Comparison of ENCODE assay signal across 7 cellular contexts in the genomic region with DNA sequence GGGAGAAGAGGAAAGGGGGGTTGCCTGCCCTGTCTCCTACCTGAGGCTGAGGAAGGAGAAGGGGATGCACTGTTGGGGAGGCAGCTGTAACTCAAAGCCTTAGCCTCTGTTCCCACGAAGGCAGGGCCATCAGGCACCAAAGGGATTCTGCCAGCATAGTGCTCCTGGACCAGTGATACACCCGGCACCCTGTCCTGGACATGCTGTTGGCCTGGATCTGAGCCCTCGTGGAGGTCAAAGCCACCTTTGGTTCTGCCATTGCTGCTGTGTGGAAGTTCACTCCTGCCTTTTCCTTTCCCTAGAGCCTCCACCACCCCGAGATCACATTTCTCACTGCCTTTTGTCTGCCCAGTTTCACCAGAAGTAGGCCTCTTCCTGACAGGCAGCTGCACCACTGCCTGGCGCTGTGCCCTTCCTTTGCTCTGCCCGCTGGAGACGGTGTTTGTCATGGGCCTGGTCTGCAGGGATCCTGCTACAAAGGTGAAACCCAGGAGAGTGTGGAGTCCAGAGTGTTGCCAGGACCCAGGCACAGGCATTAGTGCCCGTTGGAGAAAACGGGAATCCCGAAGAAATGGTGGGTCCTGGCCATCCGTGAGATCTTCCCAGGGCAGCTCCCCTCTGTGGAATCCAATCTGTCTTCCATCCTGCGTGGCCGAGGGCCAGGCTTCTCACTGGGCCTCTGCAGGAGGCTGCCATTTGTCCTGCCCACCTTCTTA.
DNase-seq lines count a peak whose midpoint lies in the region; ATAC-seq and TF ChIP-seq lines count a peak whose summit lies in the region.
"Not testable (repeated sequence)": the region's sequence is repeated elsewhere in the genome, so short reads cannot be mapped to it uniquely, and the experiment has no call there.

No MANE protein-coding gene starts in this region.

- not testable (repeated sequence) for H3K36me3 ChIP-seq in breast epithelium; right atrium auricular region; mucosa of descending colon (ENCODE audit: low read depth); psoas muscle (ENCODE audit: insufficient read depth in 1 of 2, low read depth in 1 of 2); thoracic aorta

- not testable (repeated sequence) for H3K27me3 Mint-ChIP-seq in activated CD4-positive, alpha-beta memory T cell treated with anti-CD3 and anti-CD28 coated beads for 36 hours

- peak; percentile 15 for DNase-seq in activated CD4-positive, alpha-beta memory T cell treated with anti-CD3 and anti-CD28 coated beads for 36 hours
- DNase-seq in activated gamma-delta T cell treated with Interleukin-2 at 50 U/mL for 16 hours (peak; percentile 3), breast epithelium (ENCODE audit: low spot score in 2 of 2) (peak; percentile 13 to 52), right atrium auricular region (ENCODE audit: low spot score) (peak; percentile 58), mucosa of descending colon (peak in 2 of 3 donors; percentile 1 to 45), psoas muscle (peak; percentile 14 to 51), thoracic aorta (ENCODE audit: low spot score) (peak; percentile 3)

- not testable (repeated sequence) for TF ChIP-seq POLR2A in breast epithelium (IDR thresholded peaks at IDR 0.05)

- POLR2A ChIA-PET in activated CD4-positive, alpha-beta memory T cell treated with anti-CD3 and anti-CD28 coated beads for 36 hours (lab: Charles Lee), result not testable (repeated sequence)

- H3K27ac Mint-ChIP-seq in activated CD4-positive, alpha-beta memory T cell treated with anti-CD3 and anti-CD28 coated beads for 36 hours, result not testable (repeated sequence)

- intact Hi-C loops in activated CD4-positive, alpha-beta memory T cell treated with anti-CD3 and anti-CD28 coated beads for 36 hours (cut with micrococcal nuclease); breast epithelium (cut with DNase I; ENCODE audit: low total_unique reads); mucosa of descending colon (cut with DNase I, micrococcal nuclease); psoas muscle (cut with DNase I): not testable (repeated sequence)

- H3K27me3 ChIP-seq in breast epithelium; right atrium auricular region; psoas muscle (ENCODE audit: insufficient read depth in 3 of 3, low read length in 2 of 3); thoracic aorta (replicated peaks; ENCODE audit: insufficient read depth): not testable (repeated sequence)

- not testable (repeated sequence) for H3K4me3 ChIP-seq in breast epithelium, right atrium auricular region, mucosa of descending colon, psoas muscle, thoracic aorta

- H3K9me3 ChIP-seq in breast epithelium, right atrium auricular region, mucosa of descending colon, psoas muscle, thoracic aorta: not testable (repeated sequence)

- not testable (repeated sequence) for H3K4me1 ChIP-seq in breast epithelium; right atrium auricular region; mucosa of descending colon (ENCODE audit: low read depth); psoas muscle; thoracic aorta (ENCODE audit: control insufficient read depth in 1 of 2, low read depth in 2 of 2)

- 42 to 50% (median 48%) methylated on average over 6 to 7 of the region's 13 CpGs for WGBS in psoas muscle, 3 donors

- not testable (repeated sequence) for H3K4me1 Mint-ChIP-seq in activated CD4-positive, alpha-beta memory T cell treated with anti-CD3 and anti-CD28 coated beads for 36 hours (ENCODE audit: low read depth)

- not testable (repeated sequence) for H3K9me3 Mint-ChIP-seq in activated CD4-positive, alpha-beta memory T cell treated with anti-CD3 and anti-CD28 coated beads for 36 hours

- ATAC-seq in mucosa of descending colon; psoas muscle; thoracic aorta (ENCODE audit: insufficient number of reproducible peaks, low FRiP score, low read depth): not testable (repeated sequence)

- not testable (repeated sequence) for H3K36me3 Mint-ChIP-seq in activated CD4-positive, alpha-beta memory T cell treated with anti-CD3 and anti-CD28 coated beads for 36 hours

- CTCF ChIA-PET in activated CD4-positive, alpha-beta memory T cell treated with anti-CD3 and anti-CD28 coated beads for 36 hours (lab: Charles Lee), result not testable (repeated sequence)

- TF ChIP-seq CTCF in breast epithelium (IDR thresholded peaks at IDR 0.05); right atrium auricular region (IDR thresholded peaks at IDR 0.05); mucosa of descending colon (IDR thresholded peaks at IDR 0.05); psoas muscle (IDR thresholded peaks at IDR 0.05); thoracic aorta (IDR thresholded peaks at IDR 0.05): not testable (repeated sequence)

- H3K4me3 Mint-ChIP-seq in activated CD4-positive, alpha-beta memory T cell treated with anti-CD3 and anti-CD28 coated beads for 36 hours, result not testable (repeated sequence)

- not testable (repeated sequence) for H3K27ac ChIP-seq in breast epithelium, right atrium auricular region, psoas muscle, thoracic aorta

Comparison
In these comparisons a context has a peak if more than half of its experiments do, and no peak if none do; other contexts are left out.
1. DNase-seq: peak in every context shown above with its lines; median percentile 58 in right atrium auricular region; 32 in breast epithelium; 32 in psoas muscle; 23 in mucosa of descending colon; 15 in activated CD4-positive, alpha-beta memory T cell treated with anti-CD3 and anti-CD28 coated beads for 36 hours; 3 in activated gamma-delta T cell treated with Interleukin-2 at 50 U/mL for 16 hours; 3 in thoracic aorta.